8 cellular contexts compared by ENCODE assay signal in the genomic region with DNA sequence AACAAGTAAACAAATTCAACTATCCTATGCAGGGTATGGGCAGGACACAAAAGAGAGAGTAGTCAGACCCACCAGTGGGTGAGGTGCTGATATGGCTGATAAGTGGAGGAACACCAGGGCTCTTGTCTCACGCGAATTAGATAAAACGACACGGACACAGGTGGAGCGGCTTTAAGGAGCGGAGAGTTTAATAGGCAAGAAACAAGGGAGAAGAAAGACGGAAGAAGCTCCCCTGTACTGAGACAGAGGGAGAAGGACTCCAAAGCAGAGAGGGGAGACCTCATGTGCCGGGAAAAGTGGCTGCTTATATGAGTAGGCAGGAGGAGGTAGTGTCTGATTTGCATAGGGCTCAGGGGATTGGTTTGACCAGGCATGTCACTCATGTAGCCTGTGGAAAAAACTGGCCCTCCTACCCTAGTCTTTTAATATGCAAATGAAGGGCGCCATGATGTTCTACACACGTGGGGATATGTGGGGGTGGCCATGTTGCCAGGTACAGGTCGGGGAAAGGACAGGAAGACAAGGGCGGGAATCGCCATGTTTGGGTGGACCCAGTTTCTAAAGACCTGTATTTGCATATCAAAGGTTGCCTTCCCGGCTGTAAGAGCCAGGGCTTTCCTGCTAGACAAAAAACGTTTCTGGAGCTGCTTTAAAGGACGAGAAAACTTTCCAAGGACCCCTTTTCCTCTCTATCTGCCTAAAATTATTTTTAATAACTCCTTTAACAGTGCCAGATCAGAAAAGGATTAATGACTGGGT. TPM values are rescaled to one million over a fixed set of nuclear protein-coding genes. Genes with fewer than 3 reads are reported as not detected.
DNase-seq lines count a peak whose midpoint lies in the region; ATAC-seq, FAIRE-seq and TF ChIP-seq lines count a peak whose summit lies in the region.

No MANE protein-coding gene starts in this region.

- DNase-seq in GM13977 (ENCODE audit: low spot score), result peak; percentile 72
- DNase-seq in NCI-H2081 treated with DMSO at 0.1 percent for 48 hours (lab: John Stamatoyannopoulos, UW), result peak; percentile 91
- peak; percentile 83 for DNase-seq in activated CD4-positive, alpha-beta T cell treated with anti-CD3 and anti-CD28 coated beads, Interleukin-2, amount 10 ng/mL, durations not matched to agents 7 days and 5 days
- peak; percentile 86 for DNase-seq in dermis blood vessel endothelial cell
- peak; percentile 82 to 93 (median 91) for DNase-seq in right lobe of liver
- DNase-seq in stimulated activated CD4-positive, alpha-beta T cell treated with anti-CD3 and anti-CD28 coated beads, Interleukin-4, amount 100 ng/mL, for 4 hours, result peak; percentile 60 to 88
- DNase-seq in urothelium cell line (ENCODE audit: low spot score), result no peak

- H3K4me1 ChIP-seq in right lobe of liver, result peaks cover 0 to 16% (median 0%) of the 10 kb centered on the region in 4 donors

- peaks cover 3% of the 10 kb centered on the region for H3K36me3 Mint-ChIP-seq in activated CD4-positive, alpha-beta T cell treated with anti-CD3 and anti-CD28 coated beads, Interleukin-2, amount 10 ng/mL, durations not matched to agents 7 days and 5 days (ENCODE audit: low read depth)

- FAIRE-seq in urothelium cell line (lab: Jason Lieb, UNC), result no peak

- 0% methylated on average over 13 of the region's 16 CpGs for WGBS in right lobe of liver (ENCODE audit: insufficient coverage, low coverage, low lambda C conversion rate, missing lambda C conversion rate)

- POLR2A ChIA-PET in activated CD4-positive, alpha-beta T cell treated with anti-CD3 and anti-CD28 coated beads, Interleukin-2, amount 10 ng/mL, durations not matched to agents 7 days and 5 days (lab: Charles Lee), result no interaction called here

- CTCF ChIA-PET in activated CD4-positive, alpha-beta T cell treated with anti-CD3 and anti-CD28 coated beads, Interleukin-2, amount 10 ng/mL, durations not matched to agents 7 days and 5 days (lab: Charles Lee), result interaction anchor here (0.6 to 1.3 kb wide), 3 partner anchors 12 to 37 kb away, joined by 3 to 4 read pairs (median 3); no protein-coding TSS in a partner anchor

- H3K9me3 Mint-ChIP-seq in activated CD4-positive, alpha-beta T cell treated with anti-CD3 and anti-CD28 coated beads, Interleukin-2, amount 10 ng/mL, durations not matched to agents 7 days and 5 days, result no peaks in the 10 kb centered on the region

- TF ChIP-seq POLR2A in right lobe of liver (IDR thresholded peaks at IDR 0.05), result peak; percentile 89

- TF ChIP-seq CTCF in GM13977 (IDR thresholded peaks at IDR 0.05; ENCODE audit: extremely low read depth, insufficient read depth, missing control alignments) (no peak), right lobe of liver (IDR thresholded peaks at IDR 0.05) (no peak)

- peaks cover 17% of the 10 kb centered on the region for H3K4me1 Mint-ChIP-seq in activated CD4-positive, alpha-beta T cell treated with anti-CD3 and anti-CD28 coated beads, Interleukin-2, amount 10 ng/mL, durations not matched to agents 7 days and 5 days

- peaks cover 5% of the 10 kb centered on the region for H3K27me3 Mint-ChIP-seq in activated CD4-positive, alpha-beta T cell treated with anti-CD3 and anti-CD28 coated beads, Interleukin-2, amount 10 ng/mL, durations not matched to agents 7 days and 5 days

- no peaks in the 10 kb centered on the region for H3K36me3 ChIP-seq in right lobe of liver

- H3K4me3 ChIP-seq in right lobe of liver, result peak overlapping the region; percentile 20 to 58 (median 45)

- ATAC-seq in HG02840 (IDR thresholded peaks at IDR 0.05; ENCODE audit: low FRiP score, unreplicated experiment) (peak; percentile 82), right lobe of liver (peak; percentile 89 to 96 (median 92))

- H3K27me3 ChIP-seq in right lobe of liver, result no peaks in the 10 kb centered on the region

- H3K4me3 Mint-ChIP-seq in activated CD4-positive, alpha-beta T cell treated with anti-CD3 and anti-CD28 coated beads, Interleukin-2, amount 10 ng/mL, durations not matched to agents 7 days and 5 days, result peak overlapping the region; percentile 60

- in situ Hi-C loops in GM13977 (cut with MboI; ENCODE audit: low pct_unique_long_range_greater_than_20kb, low sequenced_read_pairs, unreplicated experiment), result no loop called here

- peak overlapping the region; percentile 79 for H3K27ac Mint-ChIP-seq in activated CD4-positive, alpha-beta T cell treated with anti-CD3 and anti-CD28 coated beads, Interleukin-2, amount 10 ng/mL, durations not matched to agents 7 days and 5 days

- H3K9me3 ChIP-seq in right lobe of liver, result no peaks in the 10 kb centered on the region

- intact Hi-C loops in right lobe of liver (cut with DNase I), result no loop called here

- H3K27ac ChIP-seq in right lobe of liver, result peak overlapping the region; percentile 73 to 95 (median 94)

RNA-seq across cellular contexts. Expression of gene RPGRIP1, which starts 28.8 kb away (rescaled TPM):
- not detected for total RNA-seq in activated CD4-positive, alpha-beta T cell treated with anti-CD3 and anti-CD28 coated beads, Interleukin-2, amount 10 ng/mL, durations not matched to agents 7 days and 5 days
- total RNA-seq in dermis blood vessel endothelial cell (0.33 TPM in 1 of 2 replicates, not detected in the other), right lobe of liver (1 to 10 TPM in 3 of 6 experiments, under 1 TPM in 3; 0.22 to 1.8 (median 1.0) TPM)

RNA-seq across cellular contexts. Expression of gene HNRNPC, which starts 39.4 kb away (rescaled TPM):
- 100 to 1,000 TPM; 684 to 863 TPM for total RNA-seq in activated CD4-positive, alpha-beta T cell treated with anti-CD3 and anti-CD28 coated beads, Interleukin-2, amount 10 ng/mL, durations not matched to agents 7 days and 5 days
- 601 and 625 TPM in 2 replicates for total RNA-seq in dermis blood vessel endothelial cell
- 100 to 1,000 TPM; 170 to 247 (median 229) TPM for total RNA-seq in right lobe of liver
